ENCODE assay signal across 1 cellular context in the genomic region with DNA sequence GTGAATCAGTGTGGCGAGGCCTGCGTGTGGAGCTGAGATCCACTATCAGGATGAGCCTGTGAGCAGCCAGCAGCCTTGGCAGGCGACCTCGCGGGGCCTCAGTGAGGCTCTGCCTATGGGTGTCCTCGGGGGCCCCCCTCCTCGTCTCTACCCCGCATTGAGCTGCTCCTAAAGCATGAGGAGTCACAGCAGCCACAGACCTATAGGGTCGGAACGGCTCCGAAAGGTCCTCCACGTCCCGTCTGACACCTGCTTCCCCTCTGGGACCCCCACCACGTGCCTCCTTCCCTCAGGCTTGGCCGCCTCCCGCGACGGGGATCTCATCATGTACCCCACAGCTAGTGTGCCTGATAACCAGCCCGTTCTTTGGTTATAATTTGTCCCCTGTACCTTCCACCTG.
TF ChIP-seq lines count a peak whose summit lies in the region.

No MANE protein-coding gene starts in this region.

TF ChIP-seq in HepG2, 621 proteins besides CTCF, POLR2A, EP300 and RAD21:
- peak; percentile 12 for TF ChIP-seq ZNF883 (CRISPR knock-in tag; IDR thresholded peaks at IDR 0.05; ENCODE audit: not compliant biosample characterization)
- TF ChIP-seq NFRKB (IDR thresholded peaks at IDR 0.05): no peak
- TF ChIP-seq NR1H2 (CRISPR knock-in tag; IDR thresholded peaks at IDR 0.05; ENCODE audit: borderline replicate concordance, low read depth): no peak
- TF ChIP-seq, protein P1, sequence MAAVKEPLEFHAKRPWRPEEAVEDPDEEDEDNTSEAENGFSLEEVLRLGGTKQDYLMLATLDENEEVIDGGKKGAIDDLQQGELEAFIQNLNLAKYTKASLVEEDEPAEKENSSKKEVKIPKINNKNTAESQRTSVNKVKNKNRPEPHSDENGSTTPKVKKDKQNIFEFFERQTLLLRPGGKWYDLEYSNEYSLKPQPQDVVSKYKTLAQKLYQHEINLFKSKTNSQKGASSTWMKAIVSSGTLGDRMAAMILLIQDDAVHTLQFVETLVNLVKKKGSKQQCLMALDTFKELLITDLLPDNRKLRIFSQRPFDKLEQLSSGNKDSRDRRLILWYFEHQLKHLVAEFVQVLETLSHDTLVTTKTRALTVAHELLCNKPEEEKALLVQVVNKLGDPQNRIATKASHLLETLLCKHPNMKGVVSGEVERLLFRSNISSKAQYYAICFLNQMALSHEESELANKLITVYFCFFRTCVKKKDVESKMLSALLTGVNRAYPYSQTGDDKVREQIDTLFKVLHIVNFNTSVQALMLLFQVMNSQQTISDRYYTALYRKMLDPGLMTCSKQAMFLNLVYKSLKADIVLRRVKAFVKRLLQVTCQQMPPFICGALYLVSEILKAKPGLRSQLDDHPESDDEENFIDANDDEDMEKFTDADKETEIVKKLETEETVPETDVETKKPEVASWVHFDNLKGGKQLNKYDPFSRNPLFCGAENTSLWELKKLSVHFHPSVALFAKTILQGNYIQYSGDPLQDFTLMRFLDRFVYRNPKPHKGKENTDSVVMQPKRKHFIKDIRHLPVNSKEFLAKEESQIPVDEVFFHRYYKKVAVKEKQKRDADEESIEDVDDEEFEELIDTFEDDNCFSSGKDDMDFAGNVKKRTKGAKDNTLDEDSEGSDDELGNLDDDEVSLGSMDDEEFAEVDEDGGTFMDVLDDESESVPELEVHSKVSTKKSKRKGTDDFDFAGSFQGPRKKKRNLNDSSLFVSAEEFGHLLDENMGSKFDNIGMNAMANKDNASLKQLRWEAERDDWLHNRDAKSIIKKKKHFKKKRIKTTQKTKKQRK (IDR thresholded peaks at IDR 0.05; ENCODE audit: low read length): no peak
- TF ChIP-seq, protein P2, sequence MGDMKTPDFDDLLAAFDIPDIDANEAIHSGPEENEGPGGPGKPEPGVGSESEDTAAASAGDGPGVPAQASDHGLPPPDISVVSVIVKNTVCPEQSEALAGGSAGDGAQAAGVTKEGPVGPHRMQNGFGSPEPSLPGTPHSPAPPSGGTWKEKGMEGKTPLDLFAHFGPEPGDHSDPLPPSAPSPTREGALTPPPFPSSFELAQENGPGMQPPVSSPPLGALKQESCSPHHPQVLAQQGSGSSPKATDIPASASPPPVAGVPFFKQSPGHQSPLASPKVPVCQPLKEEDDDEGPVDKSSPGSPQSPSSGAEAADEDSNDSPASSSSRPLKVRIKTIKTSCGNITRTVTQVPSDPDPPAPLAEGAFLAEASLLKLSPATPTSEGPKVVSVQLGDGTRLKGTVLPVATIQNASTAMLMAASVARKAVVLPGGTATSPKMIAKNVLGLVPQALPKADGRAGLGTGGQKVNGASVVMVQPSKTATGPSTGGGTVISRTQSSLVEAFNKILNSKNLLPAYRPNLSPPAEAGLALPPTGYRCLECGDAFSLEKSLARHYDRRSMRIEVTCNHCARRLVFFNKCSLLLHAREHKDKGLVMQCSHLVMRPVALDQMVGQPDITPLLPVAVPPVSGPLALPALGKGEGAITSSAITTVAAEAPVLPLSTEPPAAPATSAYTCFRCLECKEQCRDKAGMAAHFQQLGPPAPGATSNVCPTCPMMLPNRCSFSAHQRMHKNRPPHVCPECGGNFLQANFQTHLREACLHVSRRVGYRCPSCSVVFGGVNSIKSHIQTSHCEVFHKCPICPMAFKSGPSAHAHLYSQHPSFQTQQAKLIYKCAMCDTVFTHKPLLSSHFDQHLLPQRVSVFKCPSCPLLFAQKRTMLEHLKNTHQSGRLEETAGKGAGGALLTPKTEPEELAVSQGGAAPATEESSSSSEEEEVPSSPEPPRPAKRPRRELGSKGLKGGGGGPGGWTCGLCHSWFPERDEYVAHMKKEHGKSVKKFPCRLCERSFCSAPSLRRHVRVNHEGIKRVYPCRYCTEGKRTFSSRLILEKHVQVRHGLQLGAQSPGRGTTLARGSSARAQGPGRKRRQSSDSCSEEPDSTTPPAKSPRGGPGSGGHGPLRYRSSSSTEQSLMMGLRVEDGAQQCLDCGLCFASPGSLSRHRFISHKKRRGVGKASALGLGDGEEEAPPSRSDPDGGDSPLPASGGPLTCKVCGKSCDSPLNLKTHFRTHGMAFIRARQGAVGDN (CRISPR knock-in tag; IDR thresholded peaks at IDR 0.05): no peak
